Comparison of ENCODE assay signal across 9 cellular contexts in genomic region chr1:8517579-8518489, GRCh38.
DNase-seq lines count a peak whose midpoint lies in the region; ATAC-seq and TF ChIP-seq lines count a peak whose summit lies in the region.
"Had no signal": no experiment of that assay in that cellular context is flagged by ENCODE, and none has a peak within 500 bp of the region (broad histone marks: within the 10 kb centered on the region; RNA-seq: fewer than 3 reads in every experiment).

No MANE protein-coding gene starts in this region.

- no peak for TF ChIP-seq CTCF in CD4-positive, alpha-beta T cell (IDR thresholded peaks at IDR 0.05)

- 88% methylated on average over 7 of the region's 7 CpGs for WGBS in ectodermal cell, 2 experiments

- H3K36me3 ChIP-seq in ectodermal cell (ENCODE audit: control insufficient read depth, insufficient read depth, low read length), result no peaks in the 10 kb centered on the region
- H3K36me3 ChIP-seq in naive thymus-derived CD4-positive, alpha-beta T cell (ENCODE audit: control insufficient read depth in 2 of 3, insufficient read depth in 3 of 3, low read length in 3 of 3), result no peaks in the 10 kb centered on the region

- peaks cover 25% of the 10 kb centered on the region for H3K36me3 Mint-ChIP-seq in CD4-positive, alpha-beta T cell (ENCODE audit: low read depth)
- H3K36me3 Mint-ChIP-seq in naive thymus-derived CD4-positive, alpha-beta T cell, result peaks cover 0 to 17% (median 12%) of the 10 kb centered on the region in 5 donors

- peak overlapping the region; percentile 65 for H3K4me3 Mint-ChIP-seq in CD4-positive, alpha-beta T cell
- H3K4me3 Mint-ChIP-seq in naive thymus-derived CD4-positive, alpha-beta T cell, result peak overlapping the region in 7 of 10 donors; percentile 20 to 70 (median 53)

- H3K4me3 ChIP-seq in ectodermal cell (ENCODE audit: insufficient read depth, low read depth, low read length), result no peak overlapping the region
- no peak overlapping the region for H3K4me3 ChIP-seq in naive thymus-derived CD4-positive, alpha-beta T cell (ENCODE audit: low read length)

- peak overlapping the region; percentile 83 for H3K27ac Mint-ChIP-seq in CD4-positive, alpha-beta T cell
- peak overlapping the region in 8 of 9 donors; percentile 35 to 84 (median 76) for H3K27ac Mint-ChIP-seq in naive thymus-derived CD4-positive, alpha-beta T cell

- CTCF ChIA-PET in CD4-positive, alpha-beta T cell (lab: Charles Lee), result no interaction called here
- CTCF ChIA-PET in naive thymus-derived CD4-positive, alpha-beta T cell (lab: Charles Lee), result interaction anchor here (1.0 kb wide), 1 partner anchor 8 kb away, joined by 6 read pairs; no protein-coding TSS in a partner anchor

- POLR2A ChIA-PET in CD4-positive, alpha-beta T cell (lab: Charles Lee), result interaction anchor here (1.0 to 3.9 kb wide), 3 partner anchors 8 to 55 kb away, joined by 3 to 30 read pairs (median 3); no protein-coding TSS in a partner anchor
- POLR2A ChIA-PET in naive thymus-derived CD4-positive, alpha-beta T cell (lab: Charles Lee), result interaction anchor here (0.8 to 1.2 kb wide), 3 partner anchors 8 to 111 kb away, joined by 3 to 7 read pairs (median 3); no protein-coding TSS in a partner anchor

- H3K9me3 Mint-ChIP-seq in CD4-positive, alpha-beta T cell, result no peaks in the 10 kb centered on the region
- no peaks in the 10 kb centered on the region for H3K9me3 Mint-ChIP-seq in naive thymus-derived CD4-positive, alpha-beta T cell

- intact Hi-C loops in CD4-positive, alpha-beta T cell (cut with DNase I, micrococcal nuclease), result no loop called here
- intact Hi-C loops in naive thymus-derived CD4-positive, alpha-beta T cell (cut with micrococcal nuclease), result no loop called here

- H3K4me1 ChIP-seq in ectodermal cell (ENCODE audit: control insufficient read depth, insufficient read depth, low read length), result peaks cover 22% of the 10 kb centered on the region
- H3K4me1 ChIP-seq in naive thymus-derived CD4-positive, alpha-beta T cell (ENCODE audit: control insufficient read depth in 2 of 2, insufficient read depth in 2 of 2, low read length in 2 of 2), result peaks cover 15 to 33% of the 10 kb centered on the region in 2 donors

- no peak for DNase-seq in CD4-positive, alpha-beta T cell
- DNase-seq in NCI-H748 treated with DMSO at 0.1 percent for 48 hours (lab: John Stamatoyannopoulos, UW) (peak; percentile 1), H4 (ENCODE audit: low spot score) (no peak)
- DNase-seq in naive thymus-derived CD4-positive, alpha-beta T cell, result peak in 3 of 9 donors; percentile 14 to 30 (median 23)
- DNase-seq: stimulated activated CD4-positive, alpha-beta T cell treated with anti-CD3 and anti-CD28 coated beads, Interleukin-2, amount 100 ng/mL, for 24 hours had no signal

- peaks cover 62% of the 10 kb centered on the region for H3K4me1 Mint-ChIP-seq in CD4-positive, alpha-beta T cell (ENCODE audit: low read depth)
- peaks cover 48 to 94% (median 68%) of the 10 kb centered on the region in 7 donors for H3K4me1 Mint-ChIP-seq in naive thymus-derived CD4-positive, alpha-beta T cell

- no peaks in the 10 kb centered on the region for H3K27me3 ChIP-seq in CD4-positive, alpha-beta T cell (ENCODE audit: control insufficient read depth, insufficient read depth, low read length)
- H3K27me3 ChIP-seq in ectodermal cell (ENCODE audit: control insufficient read depth, insufficient read depth, low read length, poor library complexity, severe bottlenecking), result no peaks in the 10 kb centered on the region
- no peaks in the 10 kb centered on the region for H3K27me3 ChIP-seq in naive thymus-derived CD4-positive, alpha-beta T cell (ENCODE audit: control insufficient read depth in 2 of 2, insufficient read depth in 2 of 2, low read length in 2 of 2)

- H3K27me3 Mint-ChIP-seq in CD4-positive, alpha-beta T cell, result no peaks in the 10 kb centered on the region
- no peaks in the 10 kb centered on the region for H3K27me3 Mint-ChIP-seq in naive thymus-derived CD4-positive, alpha-beta T cell

- no peak overlapping the region for H3K27ac ChIP-seq in CD4-positive, alpha-beta T cell (ENCODE audit: low read depth, low read length)
- peak overlapping the region; percentile 78 for H3K27ac ChIP-seq in ectodermal cell (ENCODE audit: insufficient read depth, low read depth, low read length, poor library complexity, severe bottlenecking)
- peak overlapping the region; percentile 48 for H3K27ac ChIP-seq in naive thymus-derived CD4-positive, alpha-beta T cell (ENCODE audit: low read depth, low read length)

- H3K9me3 ChIP-seq in CD4-positive, alpha-beta T cell (ENCODE audit: control insufficient read depth, low read length), result no peaks in the 10 kb centered on the region
- no peaks in the 10 kb centered on the region for H3K9me3 ChIP-seq in ectodermal cell (ENCODE audit: control insufficient read depth, low read length)
- H3K9me3 ChIP-seq in naive thymus-derived CD4-positive, alpha-beta T cell (ENCODE audit: control insufficient read depth in 2 of 3, low read length in 3 of 3), result no peaks in the 10 kb centered on the region

- no peak for ATAC-seq in CD4-positive, alpha-beta T cell (ENCODE audit: poor library complexity)
- peak; percentile 57 for ATAC-seq in naive thymus-derived CD4-positive, alpha-beta T cell
- ATAC-seq in HG03469 (IDR thresholded peaks at IDR 0.05; ENCODE audit: unreplicated experiment), result no peak
- ATAC-seq in GM18519 (IDR thresholded peaks at IDR 0.05; ENCODE audit: low FRiP score, unreplicated experiment), result no peak
- no peak for ATAC-seq in GM21515 (IDR thresholded peaks at IDR 0.05; ENCODE audit: unreplicated experiment)
